Comparison of ENCODE assay signal across 19 cellular contexts in genomic region chr18:13703899-13704298, GRCh38. TPM values are rescaled to one million over a fixed set of nuclear protein-coding genes. Genes with fewer than 3 reads are reported as not detected.
DNase-seq lines count a peak whose midpoint lies in the region; ATAC-seq, FAIRE-seq and TF ChIP-seq lines count a peak whose summit lies in the region.
"Had no signal": no experiment of that assay in that cellular context is flagged by ENCODE, and none has a peak within 500 bp of the region (broad histone marks: within the 10 kb centered on the region; RNA-seq: fewer than 3 reads in every experiment).

No MANE protein-coding gene starts in this region.

- no peak overlapping the region for H3K9ac ChIP-seq in HepG2 (ENCODE audit: insufficient read depth, low read depth, low read length)

- TF ChIP-seq POLR2A in HepG2 (IDR thresholded peaks at IDR 0.05; ENCODE audit: insufficient read depth in 1 of 2, low read depth in 2 of 2, low read length in 2 of 2): no peak
- TF ChIP-seq POLR2A in right lobe of liver (IDR thresholded peaks at IDR 0.05): no peak
- TF ChIP-seq POLR2A in NB4 (IDR thresholded peaks at IDR 0.05; ENCODE audit: extremely low read depth, insufficient read length): no peak
- TF ChIP-seq POLR2A in erythroblast (IDR thresholded peaks at IDR 0.05; ENCODE audit: low read length): no peak

- no TSS peak for BruUV-seq in HepG2 (replicated peaks; lab: Mats Ljungman, UMichigan)

- no peak for TF ChIP-seq RAD21 in HepG2 (CRISPR knock-in tag; IDR thresholded peaks at IDR 0.05)

- H3K27ac ChIP-seq in HepG2 (ENCODE audit: extremely low read length, insufficient read depth, low read length) (no peak overlapping the region), right lobe of liver (no peak overlapping the region)
- no peak overlapping the region for H3K27ac ChIP-seq in CD8-positive, alpha-beta T cell (ENCODE audit: low read depth, low read length)
- H3K27ac ChIP-seq: brain microvascular endothelial cell, upper lobe of left lung had no signal

- H2AFZ ChIP-seq in HepG2 (ENCODE audit: low read length): no peak overlapping the region

- ATAC-seq in HepG2: no peak
- no peak for ATAC-seq in right lobe of liver
- ATAC-seq in WTC11: no peak
- ATAC-seq in CD8-positive, alpha-beta T cell: no peak
- ATAC-seq in HG02852 (IDR thresholded peaks at IDR 0.05; ENCODE audit: unreplicated experiment): no peak
- ATAC-seq: activated CD4-positive, alpha-beta T cell treated with anti-CD3 and anti-CD28 coated beads for 36 hours; naive thymus-derived CD4-positive, alpha-beta T cell had no signal

- H3K27ac Mint-ChIP-seq in WTC11: no peak overlapping the region
- H3K27ac Mint-ChIP-seq in CD8-positive, alpha-beta T cell: no peak overlapping the region
- H3K27ac Mint-ChIP-seq: activated CD4-positive, alpha-beta T cell treated with anti-CD3 and anti-CD28 coated beads for 36 hours; naive thymus-derived CD4-positive, alpha-beta T cell; progenitor cell of endocrine pancreas; stimulated activated naive CD8-positive, alpha-beta T cell treated with anti-CD3 and anti-CD28 coated beads, Interleukin-15, Interleukin-2, amounts not matched to agents 100 ng/mL and 50 ng/mL, for 24 hours had no signal

- TF ChIP-seq EP300 in HepG2 (IDR thresholded peaks at IDR 0.05; ENCODE audit: low read depth in 2 of 2, low read length in 2 of 2) (no peak), HepG2 (CRISPR knock-in tag; IDR thresholded peaks at IDR 0.05; ENCODE audit: borderline replicate concordance) (no peak)

- H3K9me3 ChIP-seq in HepG2 (ENCODE audit: low read length) (peaks cover 72% of the 10 kb centered on the region), right lobe of liver (no peaks in the 10 kb centered on the region)
- no peaks in the 10 kb centered on the region for H3K9me3 ChIP-seq in CD8-positive, alpha-beta T cell (ENCODE audit: low read length)

- TF ChIP-seq CTCF in HepG2 (CRISPR knock-in tag; IDR thresholded peaks at IDR 0.05): no peak
- no peak for TF ChIP-seq CTCF in right lobe of liver (IDR thresholded peaks at IDR 0.05)
- TF ChIP-seq CTCF in NB4 (IDR thresholded peaks at IDR 0.05; ENCODE audit: low read depth, low read length): no peak
- TF ChIP-seq CTCF in WTC11 (IDR thresholded peaks at IDR 0.05): no peak
- TF ChIP-seq CTCF in CD8-positive, alpha-beta T cell (IDR thresholded peaks at IDR 0.05): no peak

- H3K36me3 ChIP-seq in HepG2 (replicated peaks in 1 of 2; ENCODE audit: control insufficient read depth in 1 of 2, insufficient read depth in 2 of 2, low read length in 2 of 2) (peaks cover 5 to 17% of the 10 kb centered on the region in 2 experiments; a peak in 4 of 5 replicates), right lobe of liver (no peaks in the 10 kb centered on the region)
- no peaks in the 10 kb centered on the region for H3K36me3 ChIP-seq in CD8-positive, alpha-beta T cell (ENCODE audit: insufficient read depth, low read length)
- H3K36me3 ChIP-seq: brain microvascular endothelial cell, upper lobe of left lung had no signal

- H3K4me2 ChIP-seq in HepG2 (ENCODE audit: low read depth, low read length): no peak overlapping the region

- FAIRE-seq in HepG2 (lab: Jason Lieb, UNC): no peak
- FAIRE-seq: GM18507 had no signal

- intact Hi-C loops in HepG2 (cut with micrococcal nuclease; ENCODE audit: unreplicated experiment) (no loop called here), right lobe of liver (cut with DNase I) (no loop called here)
- intact Hi-C loops in CD8-positive, alpha-beta T cell (cut with DNase I, micrococcal nuclease): no loop called here

- peaks cover 79% of the 10 kb centered on the region for H3K36me3 Mint-ChIP-seq in WTC11
- peaks cover 34% of the 10 kb centered on the region for H3K36me3 Mint-ChIP-seq in CD8-positive, alpha-beta T cell

- peak; percentile 13 for DNase-seq in HepG2 (ENCODE audit: low spot score)
- no peak for DNase-seq in right lobe of liver
- DNase-seq in NB4 (ENCODE audit: low read depth): peak; percentile 36
- DNase-seq in erythroblast (lab: John Stamatoyannopoulos, UW): peak; percentile 47 to 62
- DNase-seq in NCI-H2029 treated with DMSO at 0.1 percent for 48 hours (lab: John Stamatoyannopoulos, UW): no peak
- DNase-seq in WTC11 (ENCODE audit: low spot score): no peak
- DNase-seq in CD8-positive, alpha-beta T cell: no peak
- DNase-seq: activated CD4-positive, alpha-beta T cell treated with anti-CD3 and anti-CD28 coated beads for 36 hours; activated naive CD4-positive, alpha-beta T cell treated with Interleukin-2 at 50 U/mL for 16 hours; brain microvascular endothelial cell; naive thymus-derived CD4-positive, alpha-beta T cell; NCI-H2081 treated with DMSO at 0.1 percent for 48 hours; NK-92 treated with Interleukin-12 subunit alpha and Interleukin-12 subunit beta, amount 100 ng/mL, for 24 hours; SHP77; upper lobe of left lung had no signal

- no peak overlapping the region for H3K4me3 Mint-ChIP-seq in WTC11
- H3K4me3 Mint-ChIP-seq in CD8-positive, alpha-beta T cell: no peak overlapping the region
- H3K4me3 Mint-ChIP-seq: activated CD4-positive, alpha-beta T cell treated with anti-CD3 and anti-CD28 coated beads for 36 hours; naive thymus-derived CD4-positive, alpha-beta T cell; stimulated activated naive CD8-positive, alpha-beta T cell treated with anti-CD3 and anti-CD28 coated beads, Interleukin-15, Interleukin-2, amounts not matched to agents 100 ng/mL and 50 ng/mL, for 24 hours had no signal

- CTCF ChIA-PET in HepG2 (lab: Yijun Ruan, JAX; ENCODE audit: low intra/inter-chr PET ratio, low total read pairs): no interaction called here
- CTCF ChIA-PET in WTC11 (lab: Charles Lee): no interaction called here
- CTCF ChIA-PET in CD8-positive, alpha-beta T cell (lab: Charles Lee): interaction anchor here (1.2 to 1.3 kb wide), 2 partner anchors 11 to 488 kb away, joined by 3 read pairs; no protein-coding TSS in a partner anchor

- H3K4me1 ChIP-seq in HepG2 (ENCODE audit: insufficient read depth, low read length): no peaks in the 10 kb centered on the region
- H3K4me1 ChIP-seq in right lobe of liver: no peaks in the 10 kb centered on the region
- H3K4me1 ChIP-seq in CD8-positive, alpha-beta T cell (ENCODE audit: insufficient read depth, low read length): no peaks in the 10 kb centered on the region
- H3K4me1 ChIP-seq: upper lobe of left lung had no signal

- H4K20me1 ChIP-seq in HepG2 (ENCODE audit: insufficient read depth, low read length): peaks cover 2% of the 10 kb centered on the region; the same call in 1 of the 2 replicates

- H3K27me3 ChIP-seq in HepG2 (ENCODE audit: control insufficient read depth in 1 of 2, insufficient read depth in 2 of 2, low read length in 2 of 2) (no peaks in the 10 kb centered on the region; a peak in 1 of 5 replicates), right lobe of liver (no peaks in the 10 kb centered on the region)
- H3K27me3 ChIP-seq in CD8-positive, alpha-beta T cell (ENCODE audit: insufficient read depth, low read length): no peaks in the 10 kb centered on the region
- H3K27me3 ChIP-seq: brain microvascular endothelial cell, upper lobe of left lung had no signal

- peaks cover 95% of the 10 kb centered on the region for H3K79me2 ChIP-seq in HepG2 (ENCODE audit: insufficient read depth, low read length)

- WGBS in HepG2 (ENCODE audit: low lambda C conversion rate): 91% methylated on average over 1 of the region's 1 CpG
- 100% methylated on average over 1 of the region's 1 CpG for WGBS in right lobe of liver (ENCODE audit: insufficient coverage, low coverage, low lambda C conversion rate, missing lambda C conversion rate)

- no peaks in the 10 kb centered on the region for H3K27me3 Mint-ChIP-seq in WTC11 (ENCODE audit: low read depth)
- no peaks in the 10 kb centered on the region for H3K27me3 Mint-ChIP-seq in CD8-positive, alpha-beta T cell (ENCODE audit: low read depth)
- H3K27me3 Mint-ChIP-seq: activated CD4-positive, alpha-beta T cell treated with anti-CD3 and anti-CD28 coated beads for 36 hours; naive thymus-derived CD4-positive, alpha-beta T cell; progenitor cell of endocrine pancreas; stimulated activated naive CD8-positive, alpha-beta T cell treated with anti-CD3 and anti-CD28 coated beads, Interleukin-15, Interleukin-2, amounts not matched to agents 100 ng/mL and 50 ng/mL, for 24 hours had no signal

- POLR2A ChIA-PET in HepG2 (lab: Yijun Ruan, JAX): no interaction called here
- POLR2A ChIA-PET in WTC11 (lab: Charles Lee): no interaction called here
- POLR2A ChIA-PET in CD8-positive, alpha-beta T cell (lab: Charles Lee): no interaction called here

- no peaks in the 10 kb centered on the region for H3K4me1 Mint-ChIP-seq in WTC11
- H3K4me1 Mint-ChIP-seq in CD8-positive, alpha-beta T cell (ENCODE audit: low read depth): peaks cover 10% of the 10 kb centered on the region
- H3K4me1 Mint-ChIP-seq: activated CD4-positive, alpha-beta T cell treated with anti-CD3 and anti-CD28 coated beads for 36 hours had no signal

- in situ Hi-C loops in HepG2 (cut with HindIII; ENCODE audit: extremely low pct_ligation_motif_present, low pct_unique_long_range_greater_than_20kb): no loop called here

- H3K9me3 Mint-ChIP-seq in WTC11: peaks cover 76% of the 10 kb centered on the region
- H3K9me3 Mint-ChIP-seq in CD8-positive, alpha-beta T cell: peaks cover 17% of the 10 kb centered on the region

- H3K4me3 ChIP-seq in HepG2 (replicated peaks in 1 of 3; ENCODE audit: insufficient read depth in 1 of 3, low read depth in 2 of 3, low read length in 3 of 3): no peak overlapping the region
- no peak overlapping the region for H3K4me3 ChIP-seq in right lobe of liver
- H3K4me3 ChIP-seq in NB4 (ENCODE audit: low read depth, low read length): no peak overlapping the region
- H3K4me3 ChIP-seq in CD8-positive, alpha-beta T cell (ENCODE audit: low read depth, low read length): no peak overlapping the region
- H3K4me3 ChIP-seq: upper lobe of left lung had no signal

RNA-seq across cellular contexts. Expression of gene FAM210A, which starts 22.5 kb away (rescaled TPM):
- total RNA-seq in HepG2 (2016; rRNA removed; fragmentation: Illumina TruSeq; extraction: Trizol): 33.2 and 37.0 TPM in 2 replicates
- 54.2 TPM in 2 replicates for total RNA-seq in HepG2 (2016; cell fraction: cytosol; rRNA removed; fragmentation: Illumina TruSeq; extraction: Trizol; ENCODE audit: low read depth)
- total RNA-seq in HepG2 (2016; cell fraction: insoluble cytoplasmic fraction; rRNA removed; fragmentation: Illumina TruSeq; extraction: Trizol): 31.4 and 39.0 TPM in 2 replicates
- 37.5 and 40.4 TPM in 2 replicates for total RNA-seq in HepG2 (2016; cell fraction: membrane; rRNA removed; fragmentation: Illumina TruSeq; extraction: Trizol)
- total RNA-seq in HepG2 (2016; cell fraction: nucleus; rRNA removed; fragmentation: Illumina TruSeq; extraction: Trizol): 17.5 and 22.7 TPM in 2 replicates
- 30.4 and 37.5 TPM in 2 replicates for polyA plus RNA-seq in HepG2 (2011; rRNA removed)
- 25.4 and 26.3 TPM in 2 replicates for polyA plus RNA-seq in HepG2 (2011; cell fraction: cytosol; rRNA removed)
- polyA plus RNA-seq in HepG2 (2011; cell fraction: nucleus; rRNA removed): 14.0 and 14.1 TPM in 2 replicates
- 26.8 and 28.3 TPM in 2 replicates for polyA plus RNA-seq in HepG2 (2012)
- polyA plus RNA-seq in HepG2 (2016; cell fraction: cytosol; fragmentation: Illumina TruSeq; extraction: Trizol; ENCODE audit: low read depth): 10.0 and 15.4 TPM in 2 replicates
- 32.4 and 35.3 TPM in 2 replicates for polyA plus RNA-seq in HepG2 (2016; cell fraction: insoluble cytoplasmic fraction; fragmentation: Illumina TruSeq; extraction: Trizol; ENCODE audit: low read depth)
- 21.0 and 22.4 TPM in 2 replicates for polyA plus RNA-seq in HepG2 (2016; cell fraction: membrane; fragmentation: Illumina TruSeq; extraction: Trizol; ENCODE audit: low read depth)
- 25.3 and 33.8 TPM in 2 replicates for polyA plus RNA-seq in HepG2 (2016; cell fraction: nucleus; fragmentation: Illumina TruSeq; extraction: Trizol; ENCODE audit: insufficient read depth, low read depth)
- 31.8 and 37.7 TPM in 2 replicates for polyA minus RNA-seq in HepG2 (2011; rRNA and poly(A)+ RNA removed; ENCODE audit: low replicate concordance)
- 20.5 and 27.7 TPM in 2 replicates for polyA minus RNA-seq in HepG2 (2011; cell fraction: cytosol; rRNA and poly(A)+ RNA removed)
- polyA minus RNA-seq in HepG2 (2011; cell fraction: nucleus; rRNA and poly(A)+ RNA removed): 16.4 and 19.8 TPM in 2 replicates
- 10 to 100 TPM in 5 of 6 experiments, 1 to 10 TPM in 1; 9.3 to 21.9 (median 11.8) TPM for total RNA-seq in right lobe of liver
- total RNA-seq in WTC11 (2021): 17.4 to 20.2 TPM (median 19.5 TPM) in 3 replicates
- 1 to 10 TPM; 8.3 to 9.1 TPM for total RNA-seq in CD8-positive, alpha-beta T cell

RNA-seq across cellular contexts. Expression of gene RNMT, which starts 22.6 kb away (rescaled TPM):
- total RNA-seq in HepG2 (2016; rRNA removed; fragmentation: Illumina TruSeq; extraction: Trizol): 24.4 and 54.1 TPM in 2 replicates
- total RNA-seq in HepG2 (2016; cell fraction: cytosol; rRNA removed; fragmentation: Illumina TruSeq; extraction: Trizol; ENCODE audit: low read depth): 2.8 and 3.9 TPM in 2 replicates
- 22.7 and 49.1 TPM in 2 replicates for total RNA-seq in HepG2 (2016; cell fraction: insoluble cytoplasmic fraction; rRNA removed; fragmentation: Illumina TruSeq; extraction: Trizol)
- total RNA-seq in HepG2 (2016; cell fraction: membrane; rRNA removed; fragmentation: Illumina TruSeq; extraction: Trizol): 8.7 and 10.1 TPM in 2 replicates
- 28.1 and 31.6 TPM in 2 replicates for total RNA-seq in HepG2 (2016; cell fraction: nucleus; rRNA removed; fragmentation: Illumina TruSeq; extraction: Trizol)
- polyA plus RNA-seq in HepG2 (2011; rRNA removed): 18.5 and 22.9 TPM in 2 replicates
- 12.0 and 18.1 TPM in 2 replicates for polyA plus RNA-seq in HepG2 (2011; cell fraction: cytosol; rRNA removed)
- 39.1 and 40.6 TPM in 2 replicates for polyA plus RNA-seq in HepG2 (2011; cell fraction: nucleus; rRNA removed)
- 34.3 and 44.7 TPM in 2 replicates for polyA plus RNA-seq in HepG2 (2012)
- polyA plus RNA-seq in HepG2 (2016; cell fraction: cytosol; fragmentation: Illumina TruSeq; extraction: Trizol; ENCODE audit: low read depth): 1.6 and 2.1 TPM in 2 replicates
- polyA plus RNA-seq in HepG2 (2016; cell fraction: insoluble cytoplasmic fraction; fragmentation: Illumina TruSeq; extraction: Trizol; ENCODE audit: low read depth): 25.2 TPM in 2 replicates
- polyA plus RNA-seq in HepG2 (2016; cell fraction: membrane; fragmentation: Illumina TruSeq; extraction: Trizol; ENCODE audit: low read depth): 4.9 and 5.0 TPM in 2 replicates
- 25.3 and 30.8 TPM in 2 replicates for polyA plus RNA-seq in HepG2 (2016; cell fraction: nucleus; fragmentation: Illumina TruSeq; extraction: Trizol; ENCODE audit: insufficient read depth, low read depth)
- polyA minus RNA-seq in HepG2 (2011; rRNA and poly(A)+ RNA removed; ENCODE audit: low replicate concordance): 8.6 and 9.9 TPM in 2 replicates
- polyA minus RNA-seq in HepG2 (2011; cell fraction: cytosol; rRNA and poly(A)+ RNA removed): 12.1 and 16.3 TPM in 2 replicates
- 35.1 and 41.3 TPM in 2 replicates for polyA minus RNA-seq in HepG2 (2011; cell fraction: nucleus; rRNA and poly(A)+ RNA removed)
- 10 to 100 TPM in 1 of 6 experiments, 1 to 10 TPM in 5; 7.4 to 20.4 (median 9.0) TPM for total RNA-seq in right lobe of liver
- 45.4 to 59.8 TPM (median 58.2 TPM) in 3 replicates for total RNA-seq in WTC11 (2021)
- total RNA-seq in CD8-positive, alpha-beta T cell: 100 to 1,000 TPM; 159 to 160 TPM

Comparison
In these comparisons a context has a peak if more than half of its experiments do, and no peak if none do; other contexts are left out.
1. DNase-seq: peak in HepG2 (single experiment), NB4 (single experiment) and erythroblast (2 of 2); none in right lobe of liver (0 of 3), NCI-H2029 treated with DMSO at 0.1 percent for 48 hours (single experiment), WTC11 (single experiment) and CD8-positive, alpha-beta T cell (0 of 7).